In genomic region chr18:32930695-32931301, GRCh38 we compare ENCODE assay signal across 8 cellular contexts.
DNase-seq lines count a peak whose midpoint lies in the region; ATAC-seq and TF ChIP-seq lines count a peak whose summit lies in the region.

No MANE protein-coding gene starts in this region.

- H3K79me2 ChIP-seq in mammary epithelial cell (ENCODE audit: insufficient read depth, low read length), result no peaks in the 10 kb centered on the region

- TF ChIP-seq CTCF in mammary epithelial cell (conservative IDR thresholded peaks at IDR 0.05 in 1 of 2, IDR thresholded peaks at IDR 0.05 in 1 of 2; ENCODE audit: extremely low read depth in 1 of 2, insufficient read depth in 1 of 2, low read depth in 1 of 2, low read length in 2 of 2) (peak; percentile 73 to 79), osteocyte (IDR thresholded peaks at IDR 0.05) (peak; percentile 63)

- H3K36me3 Mint-ChIP-seq in osteocyte (ENCODE audit: unreplicated experiment), result no peaks in the 10 kb centered on the region

- 43% methylated on average over 6 of the region's 6 CpGs for WGBS in mammary epithelial cell (ENCODE audit: low coverage, missing lambda C conversion rate)

- H3K9me3 Mint-ChIP-seq in osteocyte (ENCODE audit: unreplicated experiment), result no peaks in the 10 kb centered on the region

- intact Hi-C loops in mammary epithelial cell (cut with micrococcal nuclease), result loop anchor here (1.0 to 10.0 kb wide), 3 partner anchors 38 to 776 kb away; no protein-coding TSS in a partner anchor

- H3K27ac Mint-ChIP-seq in osteocyte (ENCODE audit: unreplicated experiment), result no peak overlapping the region

- no peak overlapping the region for H3K4me3 Mint-ChIP-seq in osteocyte (ENCODE audit: unreplicated experiment)

- no peaks in the 10 kb centered on the region for H3K27me3 Mint-ChIP-seq in osteocyte (ENCODE audit: unreplicated experiment)

- DNase-seq in COLO829 (ENCODE audit: low spot score), result peak; percentile 39
- peak; percentile 18 for DNase-seq in NCI-H510A (lab: John Stamatoyannopoulos, UW)
- DNase-seq in mammary epithelial cell, result peak; percentile 27
- DNase-seq in osteocyte (ENCODE audit: extremely low spot score, unreplicated experiment), result no peak
- no peak for DNase-seq in ureter (ENCODE audit: low spot score)
- no peak for DNase-seq in activated T-cell treated with anti-CD3 and anti-CD28 coated beads, Interleukin-2, amount 50 U/mL, for 1 hour

- no peak overlapping the region for H3K9ac ChIP-seq in mammary epithelial cell (ENCODE audit: insufficient read depth, low read length)

- no peak overlapping the region for H3K4me3 ChIP-seq in mammary epithelial cell (replicated peaks in 1 of 3; ENCODE audit: insufficient read depth in 1 of 3, low read depth in 2 of 3, low read length in 3 of 3)

- peaks cover 11% of the 10 kb centered on the region for H3K4me1 Mint-ChIP-seq in osteocyte (ENCODE audit: unreplicated experiment)

- H3K4me1 ChIP-seq in mammary epithelial cell (ENCODE audit: insufficient read depth, low read length), result no peaks in the 10 kb centered on the region

- dilution Hi-C loops in mammary epithelial cell (cut with HindIII; ENCODE audit: low sequenced_read_pairs), result no loop called here

- H2AFZ ChIP-seq in mammary epithelial cell (ENCODE audit: low read depth, low read length), result no peak overlapping the region

- peak; percentile 91 for ATAC-seq in GM19324 (IDR thresholded peaks at IDR 0.05; ENCODE audit: low FRiP score, unreplicated experiment)
- peak; percentile 97 for ATAC-seq in HG03108 (IDR thresholded peaks at IDR 0.05; ENCODE audit: unreplicated experiment)

- no TSS peak for BruUV-seq in mammary epithelial cell (replicated peaks; lab: Mats Ljungman, UMichigan)

- H3K27me3 ChIP-seq in mammary epithelial cell (ENCODE audit: insufficient read depth, low read length), result no peaks in the 10 kb centered on the region

- in situ Hi-C loops in mammary epithelial cell (cut with MboI; ENCODE audit: low sequenced_read_pairs in 2 of 2), result loop anchor here in 1 of 2 donors (10.0 kb wide), 1 partner anchor 216 kb away; no protein-coding TSS in a partner anchor

- H3K36me3 ChIP-seq in mammary epithelial cell (ENCODE audit: insufficient read depth, low read length), result no peaks in the 10 kb centered on the region

- no peak overlapping the region for H3K4me2 ChIP-seq in mammary epithelial cell (ENCODE audit: insufficient read depth, low read depth, low read length)

- no peaks in the 10 kb centered on the region for H3K9me3 ChIP-seq in mammary epithelial cell (replicated peaks; ENCODE audit: insufficient read depth, low read length)

- no peaks in the 10 kb centered on the region for H4K20me1 ChIP-seq in mammary epithelial cell (ENCODE audit: insufficient read depth, low read length)

- no peak overlapping the region for H3K27ac ChIP-seq in mammary epithelial cell (ENCODE audit: insufficient read depth, low read depth, low read length)

- CTCF ChIA-PET in mammary epithelial cell (lab: Charles Lee; ENCODE audit: low non-redundant PET), result no interaction called here

Comparison
In these comparisons a context has a peak if more than half of its experiments do, and no peak if none do; other contexts are left out.
1. DNase-seq: peak in COLO829 (single experiment), NCI-H510A (single experiment) and mammary epithelial cell (single experiment); none in osteocyte (single experiment), ureter (single experiment) and activated T-cell treated with anti-CD3 and anti-CD28 coated beads, Interleukin-2, amount 50 U/mL, for 1 hour (single experiment).